In genomic region chr16:74626741-74627416, GRCh38 we compare ENCODE assay signal across 11 cellular contexts. TPM values are rescaled to one million over a fixed set of nuclear protein-coding genes. Genes with fewer than 3 reads are reported as not detected.
A peak's percentile ranks its signal among the peaks of the same experiment; 100 is the strongest.
DNase-seq lines count a peak whose midpoint lies in the region; ATAC-seq and TF ChIP-seq lines count a peak whose summit lies in the region.
"Had no signal": no experiment of that assay in that cellular context is flagged by ENCODE, and none has a peak within 500 bp of the region (broad histone marks: within the 10 kb centered on the region; RNA-seq: fewer than 3 reads in every experiment).

No MANE protein-coding gene starts in this region.

- DNase-seq in left ventricle myocardium inferior (no peak), left cardiac atrium (no peak), body of pancreas (no peak), uterus (no peak), NCI-H2196 (lab: John Stamatoyannopoulos, UW; ENCODE audit: unreplicated experiment) (no peak), H4 (ENCODE audit: low spot score) (no peak)
- DNase-seq: NCI-H510A, retina had no signal

- ATAC-seq in left cardiac atrium = no peak
- ATAC-seq in HG02840 (IDR thresholded peaks at IDR 0.05; ENCODE audit: low FRiP score, unreplicated experiment) = peak; percentile 47
- no peak for ATAC-seq in body of pancreas
- ATAC-seq in HG02981 (IDR thresholded peaks at IDR 0.05; ENCODE audit: unreplicated experiment) = no peak

- intact Hi-C loops in left ventricle myocardium inferior (cut with micrococcal nuclease) = no loop called here
- intact Hi-C loops in left cardiac atrium (cut with DNase I) = loop anchor here in 1 of 2 donors (10.0 kb wide), 1 partner anchor 122 kb away; no protein-coding TSS in a partner anchor
- intact Hi-C loops in body of pancreas (cut with DNase I) = no loop called here
- intact Hi-C loops in uterus (cut with DNase I; ENCODE audit: low total_unique reads) = no loop called here

- H3K4me3 ChIP-seq in left ventricle myocardium inferior (no peak overlapping the region), body of pancreas (no peak overlapping the region), uterus (no peak overlapping the region)

- TF ChIP-seq POLR2A in body of pancreas (IDR thresholded peaks at IDR 0.05) = no peak
- no peak for TF ChIP-seq POLR2A in uterus (IDR thresholded peaks at IDR 0.05)

- WGBS in body of pancreas, 2 donors = 0 to 100% methylated on average over 1 of the region's 1 CpG

- TF ChIP-seq CTCF in left ventricle myocardium inferior (IDR thresholded peaks at IDR 0.05; ENCODE audit: borderline replicate concordance) (no peak), body of pancreas (IDR thresholded peaks at IDR 0.05) (no peak), uterus (IDR thresholded peaks at IDR 0.05) (no peak)

- no peaks in the 10 kb centered on the region for H3K27me3 ChIP-seq in left ventricle myocardium inferior (ENCODE audit: low read depth)
- H3K27me3 ChIP-seq in body of pancreas = no peaks in the 10 kb centered on the region
- H3K27me3 ChIP-seq in uterus = no peaks in the 10 kb centered on the region

- H3K36me3 ChIP-seq in left ventricle myocardium inferior = peaks cover 95% of the 10 kb centered on the region
- H3K36me3 ChIP-seq in body of pancreas (replicated peaks in 1 of 2; ENCODE audit: insufficient read depth in 1 of 2, low read depth in 2 of 2) = no peaks in the 10 kb centered on the region
- no peaks in the 10 kb centered on the region for H3K36me3 ChIP-seq in uterus

- H3K27ac ChIP-seq in left ventricle myocardium inferior (replicated peaks) (peak overlapping the region; percentile 24), body of pancreas (peak overlapping the region; percentile 50 to 81 (median 64)), uterus (peak overlapping the region; percentile 69 to 71)
- H3K27ac ChIP-seq: C4-2B had no signal

- H3K4me1 ChIP-seq in left ventricle myocardium inferior (peaks cover 19% of the 10 kb centered on the region), body of pancreas (peaks cover 60% of the 10 kb centered on the region), uterus (no peaks in the 10 kb centered on the region)

- H3K9me3 ChIP-seq in left ventricle myocardium inferior (replicated peaks) = no peaks in the 10 kb centered on the region
- H3K9me3 ChIP-seq in body of pancreas = no peaks in the 10 kb centered on the region
- H3K9me3 ChIP-seq in uterus = no peaks in the 10 kb centered on the region

RNA-seq across cellular contexts. Expression of gene GLG1, which starts 20.0 kb away (rescaled TPM):
- total RNA-seq in left ventricle myocardium inferior (72.7 TPM), left cardiac atrium (10 to 100 TPM; 78.7 to 86.6 TPM), body of pancreas (100 to 1,000 TPM; 103 to 144 TPM), uterus (100 to 1,000 TPM in 2 of 4 donors, 10 to 100 TPM in 2; 53.0 to 272 (median 127) TPM)
- 80.2 and 81.2 TPM in 2 replicates for total RNA-seq in H4 (2014; rRNA removed; shearing (Covaris generic))

RNA-seq across cellular contexts. Expression of gene RFWD3, which starts 39.8 kb away (rescaled TPM):
- total RNA-seq in left ventricle myocardium inferior (5.9 TPM), left cardiac atrium (1 to 10 TPM; 7.2 to 8.8 TPM), body of pancreas (10 to 100 TPM; 10.5 to 12.2 TPM), uterus (10 to 100 TPM in 3 of 4 donors, 1 to 10 TPM in 1; 3.6 to 27.6 (median 20.0) TPM)
- 30.8 and 33.8 TPM in 2 replicates for total RNA-seq in H4 (2014; rRNA removed; shearing (Covaris generic))
